In genomic region chr6:111764238-111765182, GRCh38 we compare ENCODE assay signal across 1 cellular context.
TF ChIP-seq lines count a peak whose summit lies in the region.

No MANE protein-coding gene starts in this region.

TF ChIP-seq in WTC11, 78 proteins besides CTCF, POLR2A, EP300 and RAD21 (continued from another document):
- TF ChIP-seq AFF4 (CRISPR knock-in tag; IDR thresholded peaks at IDR 0.05; ENCODE audit: borderline replicate concordance) (no peak), HMGXB4 (CRISPR knock-in tag; IDR thresholded peaks at IDR 0.05) (no peak), ZNF232 (CRISPR knock-in tag; IDR thresholded peaks at IDR 0.05) (no peak)
